Comparison of ENCODE assay signal across 17 cellular contexts in the genomic region with DNA sequence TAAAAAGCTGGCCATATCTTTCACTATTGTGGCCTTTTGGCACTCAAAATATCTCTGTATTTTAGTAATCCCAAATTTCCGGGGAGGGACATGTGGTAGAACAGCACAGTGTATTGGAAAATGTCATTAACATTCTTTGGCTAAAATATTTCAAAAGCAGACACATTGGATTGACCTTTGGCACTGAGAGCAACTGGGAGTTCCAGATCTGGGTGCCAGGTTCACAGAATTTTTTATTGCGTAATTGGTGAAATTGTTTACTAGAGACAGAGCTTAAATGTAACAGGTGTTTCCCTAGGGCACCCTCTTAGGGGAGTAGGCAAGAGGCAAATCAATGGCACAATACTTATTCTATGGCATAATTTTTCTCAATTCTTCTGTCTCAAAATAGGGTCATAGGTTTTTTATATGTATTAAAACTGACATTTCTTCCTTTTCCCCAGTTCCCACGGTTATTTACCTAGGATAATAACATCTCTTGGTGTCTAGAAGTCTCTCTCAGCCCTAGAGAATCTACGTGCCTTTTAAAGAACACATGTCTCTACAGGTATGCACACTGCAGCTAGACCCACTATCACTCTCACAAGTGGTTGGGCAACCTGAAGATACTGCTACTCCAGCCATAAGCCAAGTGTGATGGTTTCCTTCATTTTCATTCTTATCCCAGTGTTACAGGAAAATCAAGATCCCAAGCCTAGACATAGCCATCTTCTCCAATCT. TPM values are rescaled to one million over a fixed set of nuclear protein-coding genes. Genes with fewer than 3 reads are reported as not detected.
A peak's percentile ranks its signal among the peaks of the same experiment; 100 is the strongest.
DNase-seq lines count a peak whose midpoint lies in the region; ATAC-seq, FAIRE-seq and TF ChIP-seq lines count a peak whose summit lies in the region.
"Had no signal": no experiment of that assay in that cellular context is flagged by ENCODE, and none has a peak within 500 bp of the region (broad histone marks: within the 10 kb centered on the region; RNA-seq: fewer than 3 reads in every experiment).

No MANE protein-coding gene starts in this region.

- H3K36me3 ChIP-seq in effector memory CD4-positive, alpha-beta T cell (ENCODE audit: control insufficient read depth, insufficient read depth, low read length), result no peaks in the 10 kb centered on the region
- H3K36me3 ChIP-seq: transverse colon had no signal

- no peaks in the 10 kb centered on the region for H3K36me3 Mint-ChIP-seq in natural killer cell

- H3K27ac Mint-ChIP-seq in natural killer cell, result no peak overlapping the region
- H3K27ac Mint-ChIP-seq: activated naive CD8-positive, alpha-beta T cell treated with anti-CD3 and anti-CD28 coated beads, Interleukin-2, amount 50 U/mL, for 24 hours had no signal

- H3K4me1 ChIP-seq in A549, result peaks cover 35% of the 10 kb centered on the region
- H3K4me1 ChIP-seq in effector memory CD4-positive, alpha-beta T cell (ENCODE audit: control insufficient read depth, insufficient read depth, low read length, poor library complexity, severe bottlenecking), result no peaks in the 10 kb centered on the region

- H3K4me3 ChIP-seq in A549, result no peak overlapping the region
- no peak overlapping the region for H3K4me3 ChIP-seq in effector memory CD4-positive, alpha-beta T cell (ENCODE audit: insufficient read depth, low read depth, low read length, poor library complexity, severe bottlenecking)
- H3K4me3 ChIP-seq: transverse colon had no signal

- H3K9me3 Mint-ChIP-seq in natural killer cell, result peaks cover 0 to 10% of the 10 kb centered on the region in 2 donors
- H3K9me3 Mint-ChIP-seq: activated naive CD8-positive, alpha-beta T cell treated with anti-CD3 and anti-CD28 coated beads, Interleukin-2, amount 50 U/mL, for 24 hours; activated T-cell treated with anti-CD3 and anti-CD28 coated beads, Interleukin-2, amount 50 U/mL, for 4 hours had no signal

- H3K27ac ChIP-seq in A549 (no peak overlapping the region), epithelial cell of prostate (peak overlapping the region; percentile 60)
- no peak overlapping the region for H3K27ac ChIP-seq in effector memory CD4-positive, alpha-beta T cell (ENCODE audit: insufficient read depth, low read length, poor library complexity, severe bottlenecking)
- H3K27ac ChIP-seq: transverse colon had no signal

- intact Hi-C loops in natural killer cell (cut with micrococcal nuclease), result no loop called here

- H3K27me3 ChIP-seq in effector memory CD4-positive, alpha-beta T cell (replicated peaks; ENCODE audit: control insufficient read depth, insufficient read depth, low read length, poor library complexity, severe bottlenecking), result no peaks in the 10 kb centered on the region
- H3K27me3 ChIP-seq: transverse colon had no signal

- TF ChIP-seq CTCF in A549 (IDR thresholded peaks at IDR 0.05) (no peak), natural killer cell (IDR thresholded peaks at IDR 0.05) (no peak)

- no peak overlapping the region for H3K4me3 Mint-ChIP-seq in natural killer cell
- H3K4me3 Mint-ChIP-seq: activated naive CD8-positive, alpha-beta T cell treated with anti-CD3 and anti-CD28 coated beads, Interleukin-2, amount 50 U/mL, for 24 hours; activated T-cell treated with anti-CD3 and anti-CD28 coated beads, Interleukin-2, amount 50 U/mL, for 4 hours had no signal

- peak; percentile 23 for FAIRE-seq in A549 (lab: Jason Lieb, UNC)
- FAIRE-seq: endothelial cell of umbilical vein, GM19239, kidney had no signal

- 79% methylated on average over 4 of the region's 4 CpGs for WGBS in A549 (ENCODE audit: missing lambda C conversion rate)

- peak overlapping the region; percentile 22; the same call in 2 of the 3 replicates for H3K4me2 ChIP-seq in A549

- CTCF ChIA-PET in A549 (lab: Yijun Ruan, JAX), result no interaction called here

- H3K27me3 Mint-ChIP-seq in natural killer cell (ENCODE audit: low read depth in 2 of 2), result no peaks in the 10 kb centered on the region

- H3K4me1 Mint-ChIP-seq in natural killer cell, result no peaks in the 10 kb centered on the region
- H3K4me1 Mint-ChIP-seq: activated naive CD8-positive, alpha-beta T cell treated with anti-CD3 and anti-CD28 coated beads, Interleukin-2, amount 50 U/mL, for 24 hours had no signal

- POLR2A ChIA-PET in A549 (lab: Yijun Ruan, JAX), result no interaction called here

- no peak for TF ChIP-seq POLR2A in A549 (IDR thresholded peaks at IDR 0.05; ENCODE audit: low read length)

- DNase-seq in A549 (ENCODE audit: low read depth in 1 of 2, low spot score in 1 of 2), result no peak
- peak; percentile 12 for DNase-seq in LoVo (ENCODE audit: low spot score)
- no peak for DNase-seq in epithelial cell of prostate (ENCODE audit: low read depth, low spot score)
- peak; percentile 8 to 58 for DNase-seq in lung microvascular endothelial cell (ENCODE audit: low read depth in 2 of 2)
- no peak for DNase-seq in natural killer cell
- DNase-seq in CD1c-positive myeloid dendritic cell (ENCODE audit: extremely low spot score), result no peak
- no peak for DNase-seq in effector memory CD4-positive, alpha-beta T cell
- DNase-seq: activated CD4-positive, alpha-beta T cell treated with anti-CD3 and anti-CD28 coated beads for 4 hours; activated naive CD8-positive, alpha-beta T cell treated with anti-CD3 and anti-CD28 coated beads, Interleukin-2, amount 50 U/mL, for 24 hours; activated T-cell treated with anti-CD3 and anti-CD28 coated beads, Interleukin-2, amount 50 U/mL, for 4 hours; cerebellar nuclear complex; kidney; T1000; transverse colon had no signal

- no peak for TF ChIP-seq RAD21 in A549 (conservative IDR thresholded peaks at IDR 0.05 in 1 of 2, IDR thresholded peaks at IDR 0.05 in 1 of 2)

- ATAC-seq in A549 (no peak), natural killer cell (no peak), HG03432 (IDR thresholded peaks at IDR 0.05; ENCODE audit: unreplicated experiment) (no peak)
- ATAC-seq: activated naive CD8-positive, alpha-beta T cell treated with anti-CD3 and anti-CD28 coated beads, Interleukin-2, amount 50 U/mL, for 24 hours; activated T-cell treated with anti-CD3 and anti-CD28 coated beads, Interleukin-2, amount 50 U/mL, for 4 hours had no signal

- no peak for TF ChIP-seq EP300 in A549 (IDR thresholded peaks at IDR 0.05)

- no peaks in the 10 kb centered on the region for H3K9me3 ChIP-seq in A549
- H3K9me3 ChIP-seq in effector memory CD4-positive, alpha-beta T cell (ENCODE audit: control insufficient read depth, low read length), result no peaks in the 10 kb centered on the region
- H3K9me3 ChIP-seq: transverse colon had no signal

TF ChIP-seq in A549, 52 proteins besides CTCF, POLR2A, EP300 and RAD21:
- TF ChIP-seq TFCP2L1 (CRISPR knock-in tag; IDR thresholded peaks at IDR 0.05), result no peak
- peak; percentile 68 to 79; a peak in 3 of 4 replicates for TF ChIP-seq CEBPB (IDR thresholded peaks at IDR 0.05)

RNA-seq across cellular contexts. Expression of gene RBMS3, which starts 10.6 kb away (rescaled TPM):
- polyA plus RNA-seq in A549 (2011; rRNA removed) (4.1 TPM in 2 replicates), A549 (2017; fragmentation: RNase III; extraction: RNeasy Plus Mini Kit Qiagen cat#74134 plus additional on column Dnase treatment) (0.66 to 1.4 TPM (median 0.92 TPM) in 3 replicates)
- 0.87 and 1.1 TPM in 2 replicates for polyA plus RNA-seq in A549 (2012; cell fraction: cytosol; rRNA removed)
- polyA plus RNA-seq in A549 (2012; cell fraction: nucleus; rRNA removed), result 1.2 and 2.1 TPM in 2 replicates
- 27.5 and 32.3 TPM in 2 replicates for polyA minus RNA-seq in A549 (2011; rRNA and poly(A)+ RNA removed)
- total RNA-seq in lung microvascular endothelial cell (22.6 and 24.2 TPM in 2 replicates), natural killer cell (under 1 TPM in 1 of 3 donors, not detected in 2; 0.16 TPM)

Comparison
In these comparisons a context has a peak if more than half of its experiments do, and no peak if none do; other contexts are left out.
1. DNase-seq: peak in LoVo (single experiment) and lung microvascular endothelial cell (2 of 2); none in A549 (0 of 2), epithelial cell of prostate (single experiment), natural killer cell (single experiment), CD1c-positive myeloid dendritic cell (single experiment) and effector memory CD4-positive, alpha-beta T cell (0 of 3).
2. RNA of gene RBMS3, which starts 10.6 kb away (total RNA-seq): 22.6 to 24.2 TPM in lung microvascular endothelial cell; 0.16 TPM in natural killer cell; every median in the first group is over 10 times any median in the second.